21 cellular contexts compared by ENCODE assay signal in genomic region chrX:13599491-13599890, GRCh38. TPM values are rescaled to one million over a fixed set of nuclear protein-coding genes. Genes with fewer than 3 reads are reported as not detected.
"Had no signal": no experiment of that assay in that cellular context is flagged by ENCODE, and none has a peak within 500 bp of the region (broad histone marks: within the 10 kb centered on the region; RNA-seq: fewer than 3 reads in every experiment).

No MANE protein-coding gene starts in this region.

- H3K4me1 Mint-ChIP-seq: activated naive CD4-positive, alpha-beta T cell treated with anti-CD3 and anti-CD28 coated beads, Interleukin-2, amount 50 U/mL, for 24 hours had no signal

- ATAC-seq: gastroesophageal sphincter; stimulated activated naive CD8-positive, alpha-beta T cell treated with anti-CD3 and anti-CD28 coated beads, Interleukin-15, Interleukin-2, amounts not matched to agents 100 U/mL and 50 U/mL, for 24 hours had no signal

- H3K4me3 ChIP-seq: ascending aorta, gastroesophageal sphincter, heart left ventricle, lung, tibial nerve had no signal

- H3K36me3 Mint-ChIP-seq: activated naive CD4-positive, alpha-beta T cell treated with anti-CD3 and anti-CD28 coated beads, Interleukin-2, amount 50 U/mL, for 24 hours had no signal

- H3K9me3 ChIP-seq: ascending aorta, gastroesophageal sphincter, heart left ventricle, tibial nerve had no signal

- H3K27ac Mint-ChIP-seq: activated naive CD4-positive, alpha-beta T cell treated with anti-CD3 and anti-CD28 coated beads, Interleukin-2, amount 50 U/mL, for 24 hours had no signal

- FAIRE-seq: colon, urothelium cell line had no signal

- H3K27me3 Mint-ChIP-seq: activated naive CD4-positive, alpha-beta T cell treated with anti-CD3 and anti-CD28 coated beads, Interleukin-2, amount 50 U/mL, for 24 hours had no signal

- H3K4me1 ChIP-seq: gastroesophageal sphincter, heart left ventricle, tibial nerve had no signal

- H3K36me3 ChIP-seq: ascending aorta, gastroesophageal sphincter, heart left ventricle, tibial nerve, WERI-Rb-1 had no signal

- DNase-seq: activated CD4-positive, alpha-beta T cell treated with anti-CD3 and anti-CD28 coated beads for 1 hour; activated CD8-positive, alpha-beta memory T cell treated with anti-CD3 and anti-CD28 coated beads for 24 hours; activated CD8-positive, alpha-beta memory T cell treated with anti-CD3 and anti-CD28 coated beads, Interleukin-2, amount 50 U/mL, for 48 hours; activated effector memory CD4-positive, alpha-beta T cell treated with Interleukin-2 at 50 U/mL for 16 hours; activated T-cell treated with anti-CD3 and anti-CD28 coated beads, Interleukin-2, amount 50 U/mL, for 48 hours; heart left ventricle; left cardiac atrium; midbrain; posterior cingulate gyrus; retina; stimulated activated naive CD8-positive, alpha-beta T cell treated with anti-CD3 and anti-CD28 coated beads, Interleukin-15, Interleukin-2, amounts not matched to agents 100 U/mL and 50 U/mL, for 24 hours; SW 1271; WERI-Rb-1 had no signal

- H3K27ac ChIP-seq: ascending aorta, gastroesophageal sphincter, tibial nerve, WERI-Rb-1 had no signal

- H3K9me3 Mint-ChIP-seq: activated naive CD4-positive, alpha-beta T cell treated with anti-CD3 and anti-CD28 coated beads, Interleukin-2, amount 50 U/mL, for 24 hours; nephron had no signal

- H3K4me3 Mint-ChIP-seq: activated naive CD4-positive, alpha-beta T cell treated with anti-CD3 and anti-CD28 coated beads, Interleukin-2, amount 50 U/mL, for 24 hours; nephron had no signal

- H3K27me3 ChIP-seq: ascending aorta, gastroesophageal sphincter had no signal

RNA-seq across cellular contexts. Expression of gene EGFL6, which starts 30.1 kb away (rescaled TPM):
- total RNA-seq: ascending aorta, tibial nerve had no signal
- polyA plus RNA-seq: heart left ventricle had no signal
